ENCODE assay signal across 14 cellular contexts in the genomic region with DNA sequence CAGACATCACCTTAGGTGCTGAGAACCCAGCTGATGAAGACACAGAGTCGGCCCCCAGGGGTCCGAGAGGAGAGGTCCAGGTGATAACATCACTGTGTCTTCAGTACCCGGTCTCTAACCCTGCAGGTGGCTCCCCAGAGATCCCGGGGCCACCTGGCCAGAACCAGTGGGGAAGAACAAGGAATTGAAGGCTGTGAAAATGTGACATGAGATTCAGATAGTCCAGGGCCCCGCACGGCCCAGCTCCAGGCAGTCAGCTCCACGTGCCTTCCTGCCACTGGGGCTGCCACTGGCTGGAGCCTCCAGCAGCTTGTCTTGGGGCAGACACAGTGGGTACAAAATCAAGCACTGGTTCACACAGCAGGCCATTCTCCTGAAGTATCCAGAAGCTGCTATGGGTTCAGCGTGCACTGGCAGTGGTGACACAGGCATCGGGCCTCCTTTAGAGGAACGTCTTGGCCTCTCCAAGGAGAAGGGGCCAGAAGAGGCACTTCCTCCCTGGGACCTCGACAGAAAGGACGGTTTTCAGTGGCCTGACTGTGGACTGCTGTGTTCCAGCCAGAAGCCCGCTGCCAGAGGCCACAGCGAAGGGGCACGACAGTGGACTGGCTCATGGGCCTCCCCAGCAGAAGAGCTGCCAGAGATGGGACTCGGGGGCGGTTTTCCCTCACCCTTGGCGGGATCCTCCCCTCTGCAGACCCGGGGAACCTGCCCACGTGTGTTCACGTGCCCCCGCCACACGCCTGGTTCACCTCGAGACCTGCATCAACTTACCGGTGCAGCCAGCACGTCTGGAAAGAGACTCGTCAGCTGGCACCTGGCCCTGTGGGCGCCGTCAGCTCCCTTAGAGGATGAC.
DNase-seq lines count a peak whose midpoint lies in the region; TF ChIP-seq lines count a peak whose summit lies in the region.
"Had no signal": no experiment of that assay in that cellular context is flagged by ENCODE, and none has a peak within 500 bp of the region (broad histone marks: within the 10 kb centered on the region; RNA-seq: fewer than 3 reads in every experiment).

No MANE protein-coding gene starts in this region.

- H4K20me1 ChIP-seq in H9 (ENCODE audit: control insufficient read depth, insufficient read depth, insufficient read length), result peaks cover 2% of the 10 kb centered on the region

- H3K23me2 ChIP-seq in H9 (ENCODE audit: insufficient read length, low read depth, low read length, poor library complexity, severe bottlenecking), result no peaks in the 10 kb centered on the region

- H2BK5ac ChIP-seq in H9 (ENCODE audit: insufficient read length, low read length) (no peak overlapping the region), mesenchymal stem cell (ENCODE audit: low read depth, low read length, poor library complexity, severe bottlenecking) (no peak overlapping the region)

- peaks cover 6% of the 10 kb centered on the region; the same call in 1 of the 2 replicates for H3K79me2 ChIP-seq in H9 (ENCODE audit: insufficient read depth, low read length)

- H3K14ac ChIP-seq in H9 (ENCODE audit: insufficient read depth, low read length) (no peak overlapping the region; the same call in 1 of the 2 replicates), mesenchymal stem cell (ENCODE audit: low read length in 2 of 2) (no peak overlapping the region)

- no peak overlapping the region for H3K27ac ChIP-seq in H9 (ENCODE audit: insufficient read length, low read depth, low read length)
- peak overlapping the region; percentile 30 for H3K27ac ChIP-seq in mesenchymal stem cell (ENCODE audit: low read length, poor library complexity, severe bottlenecking)
- H3K27ac ChIP-seq in skeletal muscle tissue (ENCODE audit: low read depth, low read length), result peak overlapping the region; percentile 23
- H3K27ac ChIP-seq in brain microvascular endothelial cell, result no peak overlapping the region
- H3K27ac ChIP-seq in CD8-positive, alpha-beta memory T cell (ENCODE audit: low read depth, low read length), result no peak overlapping the region

- H3K4ac ChIP-seq in H9 (ENCODE audit: low read depth, low read length) (no peak overlapping the region), mesenchymal stem cell (ENCODE audit: low read depth in 1 of 2, low read length in 2 of 2) (peak overlapping the region; percentile 81 to 87)

- H3K27me3 ChIP-seq in H9 (ENCODE audit: insufficient read depth, low read length) (no peaks in the 10 kb centered on the region), mesenchymal stem cell (ENCODE audit: control insufficient read depth in 1 of 2, insufficient read depth in 1 of 2, low read length in 2 of 2) (no peaks in the 10 kb centered on the region), skeletal muscle tissue (ENCODE audit: control insufficient read depth in 3 of 3, insufficient read depth in 3 of 3, low read length in 3 of 3) (no peaks in the 10 kb centered on the region), brain microvascular endothelial cell (replicated peaks) (no peaks in the 10 kb centered on the region)
- H3K27me3 ChIP-seq in CD8-positive, alpha-beta memory T cell (ENCODE audit: insufficient read depth, low read length, poor library complexity, severe bottlenecking), result no peaks in the 10 kb centered on the region

- no peak overlapping the region for H2BK120ac ChIP-seq in H9 (ENCODE audit: low read depth, low read length, poor library complexity, severe bottlenecking)
- peak overlapping the region; percentile 77 for H2BK120ac ChIP-seq in mesenchymal stem cell (ENCODE audit: low read depth, low read length)

- peaks cover 0 to 6% of the 10 kb centered on the region in 2 experiments for H3K36me3 ChIP-seq in mesenchymal stem cell (ENCODE audit: control insufficient read depth in 1 of 2, insufficient read depth in 2 of 2, low read depth in 1 of 2, low read length in 2 of 2)
- peaks cover 0 to 2% (median 0%) of the 10 kb centered on the region in 3 donors for H3K36me3 ChIP-seq in skeletal muscle tissue (ENCODE audit: control insufficient read depth in 3 of 3, insufficient read depth in 3 of 3, low read length in 3 of 3)
- H3K36me3 ChIP-seq in brain microvascular endothelial cell (replicated peaks), result no peaks in the 10 kb centered on the region
- no peaks in the 10 kb centered on the region for H3K36me3 ChIP-seq in CD8-positive, alpha-beta memory T cell (ENCODE audit: insufficient read depth, low read length)
- H3K36me3 ChIP-seq: HAP-1 had no signal

- H2BK15ac ChIP-seq in H9 (ENCODE audit: low read depth, low read length), result no peak overlapping the region
- peak overlapping the region; percentile 73 for H2BK15ac ChIP-seq in mesenchymal stem cell (ENCODE audit: low read depth, poor library complexity, severe bottlenecking)

- intact Hi-C loops in dendritic cell treated with granulocyte-macrophage colony-stimulating factor and Interleukin-4, amounts not matched to agents 40 ng/mL and 50 ng/mL, for 4 days (cut with micrococcal nuclease), result no loop called here

- H3K18ac ChIP-seq in H9 (ENCODE audit: insufficient read length, low read depth, low read length) (peak overlapping the region; percentile 24), mesenchymal stem cell (ENCODE audit: low read depth in 1 of 2, low read length in 2 of 2) (peak overlapping the region; percentile 59 to 77)

- H3K4me3 ChIP-seq in mesenchymal stem cell (ENCODE audit: insufficient read depth in 1 of 2, low read depth in 1 of 2, low read length in 2 of 2) (peak overlapping the region in 1 of 2 experiments; percentile 46), skeletal muscle tissue (ENCODE audit: low read length in 3 of 3) (no peak overlapping the region), brain microvascular endothelial cell (ENCODE audit: low read depth, low read length) (no peak overlapping the region)
- no peak overlapping the region for H3K4me3 ChIP-seq in CD8-positive, alpha-beta memory T cell (ENCODE audit: low read length)
- H3K4me3 ChIP-seq: HAP-1 had no signal

- H3K9ac ChIP-seq in H9 (ENCODE audit: extremely low read depth, insufficient read length, low read length) (no peak overlapping the region), mesenchymal stem cell (ENCODE audit: low read length) (peak overlapping the region; percentile 76), skeletal muscle tissue (ENCODE audit: low read depth in 1 of 3, low read length in 3 of 3) (peak overlapping the region in 1 of 3 donors; percentile 25)

- TF ChIP-seq CTCF in H9 (conservative IDR thresholded peaks at IDR 0.05) (no peak), brain microvascular endothelial cell (IDR thresholded peaks at IDR 0.05; ENCODE audit: low read depth, low read length, missing control alignments) (no peak)

- no peak overlapping the region for H4K8ac ChIP-seq in H9 (replicated peaks; ENCODE audit: insufficient read length, low read depth, low read length)
- H4K8ac ChIP-seq in mesenchymal stem cell (ENCODE audit: low read length), result peak overlapping the region; percentile 87

- H3K4me2 ChIP-seq in H9 (ENCODE audit: insufficient read depth, insufficient read length, low read length), result no peak overlapping the region
- no peak overlapping the region for H3K4me2 ChIP-seq in mesenchymal stem cell (ENCODE audit: low read length, poor library complexity, severe bottlenecking)

- no peak overlapping the region for H3K56ac ChIP-seq in H9 (ENCODE audit: insufficient read length, low read depth, low read length)

- CTCF ChIA-PET in CD8-positive, alpha-beta memory T cell (lab: Charles Lee), result interaction anchor here (1.7 kb wide), 1 partner anchor 17 kb away, joined by 5 read pairs; no protein-coding TSS in a partner anchor

- no peak overlapping the region for H4K5ac ChIP-seq in H9 (ENCODE audit: insufficient read length, low read depth, low read length)

- no peak overlapping the region for H3K4me3 Mint-ChIP-seq in H9
- H3K4me3 Mint-ChIP-seq in dendritic cell treated with granulocyte-macrophage colony-stimulating factor and Interleukin-4, amounts not matched to agents 40 ng/mL and 50 ng/mL, for 4 days, result peak overlapping the region; percentile 27
- no peak overlapping the region for H3K4me3 Mint-ChIP-seq in CD8-positive, alpha-beta memory T cell
- H3K4me3 Mint-ChIP-seq: effector memory CD8-positive, alpha-beta T cell; stimulated activated memory B cell treated with anti-CD40 and anti-IgM and Interleukin-4, amounts not matched to agents 10 μg/mL and 1 μg/mL and 100 μg/mL, for 72 hours had no signal

- POLR2A ChIA-PET in CD8-positive, alpha-beta memory T cell (lab: Charles Lee), result no interaction called here

- H3K9me3 Mint-ChIP-seq in H9, result no peaks in the 10 kb centered on the region
- no peaks in the 10 kb centered on the region for H3K9me3 Mint-ChIP-seq in dendritic cell treated with granulocyte-macrophage colony-stimulating factor and Interleukin-4, amounts not matched to agents 40 ng/mL and 50 ng/mL, for 4 days
- no peaks in the 10 kb centered on the region for H3K9me3 Mint-ChIP-seq in CD8-positive, alpha-beta memory T cell
- H3K9me3 Mint-ChIP-seq: effector memory CD8-positive, alpha-beta T cell; stimulated activated memory B cell treated with anti-CD40 and anti-IgM and Interleukin-4, amounts not matched to agents 10 μg/mL and 1 μg/mL and 100 μg/mL, for 72 hours had no signal

- H3K9me3 ChIP-seq in H9 (ENCODE audit: control insufficient read depth, low read depth, low read length) (no peaks in the 10 kb centered on the region), mesenchymal stem cell (ENCODE audit: control insufficient read depth, low read length) (no peaks in the 10 kb centered on the region), skeletal muscle tissue (ENCODE audit: control insufficient read depth in 3 of 3, low read length in 3 of 3) (no peaks in the 10 kb centered on the region)
- no peaks in the 10 kb centered on the region for H3K9me3 ChIP-seq in CD8-positive, alpha-beta memory T cell (ENCODE audit: low read length)
- H3K9me3 ChIP-seq: HAP-1 had no signal

- H3K4me1 ChIP-seq in H9 (ENCODE audit: insufficient read depth, low read length) (peaks cover 3% of the 10 kb centered on the region; the same call in 1 of the 2 replicates), mesenchymal stem cell (ENCODE audit: control insufficient read depth, insufficient read depth, low read depth, low read length) (peaks cover 41% of the 10 kb centered on the region), skeletal muscle tissue (ENCODE audit: control insufficient read depth in 3 of 3, insufficient read depth in 3 of 3, low read length in 3 of 3) (peaks cover 77 to 92% (median 92%) of the 10 kb centered on the region in 3 donors)
- H3K4me1 ChIP-seq in CD8-positive, alpha-beta memory T cell (ENCODE audit: insufficient read depth, low read length), result peaks cover 35% of the 10 kb centered on the region
- H3K4me1 ChIP-seq: HAP-1 had no signal

- no CpG with 5 or more reads among the region's 29 CpGs for WGBS in H9 (ENCODE audit: extremely low coverage, insufficient read length, low lambda C conversion rate)
- 95% methylated on average over 29 of the region's 29 CpGs for WGBS in mesenchymal stem cell

- peaks cover 45 to 51% of the 10 kb centered on the region in 2 experiments for H3K4me1 Mint-ChIP-seq in H9
- peaks cover 93% of the 10 kb centered on the region for H3K4me1 Mint-ChIP-seq in dendritic cell treated with granulocyte-macrophage colony-stimulating factor and Interleukin-4, amounts not matched to agents 40 ng/mL and 50 ng/mL, for 4 days (ENCODE audit: low read depth)
- peaks cover 33 to 70% (median 61%) of the 10 kb centered on the region in 3 donors for H3K4me1 Mint-ChIP-seq in CD8-positive, alpha-beta memory T cell

- H3K36me3 Mint-ChIP-seq in H9 (ENCODE audit: insufficient read depth in 1 of 3, low read depth in 3 of 3), result no peaks in the 10 kb centered on the region; a peak in 1 of 7 replicates
- H3K36me3 Mint-ChIP-seq in dendritic cell treated with granulocyte-macrophage colony-stimulating factor and Interleukin-4, amounts not matched to agents 40 ng/mL and 50 ng/mL, for 4 days (ENCODE audit: low read depth), result peaks cover 32% of the 10 kb centered on the region
- peaks cover 0 to 48% (median 13%) of the 10 kb centered on the region in 3 donors for H3K36me3 Mint-ChIP-seq in CD8-positive, alpha-beta memory T cell
- H3K36me3 Mint-ChIP-seq: stimulated activated memory B cell treated with anti-CD40 and anti-IgM and Interleukin-4, amounts not matched to agents 10 μg/mL and 1 μg/mL and 100 μg/mL, for 72 hours had no signal

- H3K79me1 ChIP-seq in H9 (ENCODE audit: insufficient read depth, low read depth, low read length, poor library complexity, severe bottlenecking), result no peaks in the 10 kb centered on the region
- H3K79me1 ChIP-seq in mesenchymal stem cell (replicated peaks; ENCODE audit: low read length, poor library complexity, severe bottlenecking), result peaks cover 34% of the 10 kb centered on the region

- H2AK5ac ChIP-seq in H9 (ENCODE audit: insufficient read length, low read length) (no peak overlapping the region), mesenchymal stem cell (ENCODE audit: low read length, severe bottlenecking) (peak overlapping the region; percentile 86)

- H3K27me3 Mint-ChIP-seq in H9 (ENCODE audit: low read depth), result no peaks in the 10 kb centered on the region
- no peaks in the 10 kb centered on the region for H3K27me3 Mint-ChIP-seq in dendritic cell treated with granulocyte-macrophage colony-stimulating factor and Interleukin-4, amounts not matched to agents 40 ng/mL and 50 ng/mL, for 4 days
- H3K27me3 Mint-ChIP-seq in CD8-positive, alpha-beta memory T cell, result no peaks in the 10 kb centered on the region
- H3K27me3 Mint-ChIP-seq: effector memory CD8-positive, alpha-beta T cell had no signal

- H2BK20ac ChIP-seq in H9 (ENCODE audit: low read depth, low read length, poor library complexity, severe bottlenecking), result no peak overlapping the region

- H2BK12ac ChIP-seq in H9 (ENCODE audit: insufficient read length, low read depth, low read length) (no peak overlapping the region), mesenchymal stem cell (ENCODE audit: low read length in 2 of 2) (peak overlapping the region; percentile 57 to 69)

- H3T11ph ChIP-seq in H9 (ENCODE audit: low read length), result no peak overlapping the region

- H3K23ac ChIP-seq in H9 (ENCODE audit: insufficient read length, low read depth, low read length), result no peak overlapping the region
- H3K23ac ChIP-seq in mesenchymal stem cell (ENCODE audit: low read length in 2 of 2), result no peak overlapping the region

- DNase-seq in H9, result no peak
- no peak for DNase-seq in mesenchymal stem cell
- DNase-seq in ureter (ENCODE audit: low spot score), result no peak
- DNase-seq in brain microvascular endothelial cell, result no peak
- no peak for DNase-seq in activated effector memory CD4-positive, alpha-beta T cell treated with Interleukin-2 at 50 U/mL for 16 hours
- DNase-seq in CD8-positive, alpha-beta memory T cell, result no peak
- DNase-seq: activated CD8-positive, alpha-beta memory T cell treated with anti-CD3 and anti-CD28 coated beads for 24 hours; effector memory CD8-positive, alpha-beta T cell; NCI-H1417 treated with DMSO at 0.1 percent for 48 hours; NCI-H226 had no signal

- H2AFZ ChIP-seq in H9 (ENCODE audit: low read length) (no peak overlapping the region), mesenchymal stem cell (ENCODE audit: low read depth, low read length) (peak overlapping the region; percentile 64)

- H4K91ac ChIP-seq in H9 (ENCODE audit: insufficient read length, low read depth, low read length), result no peak overlapping the region
- peak overlapping the region; percentile 81 for H4K91ac ChIP-seq in mesenchymal stem cell (ENCODE audit: low read length)

- no peak overlapping the region; a peak in 1 of 7 replicates for H3K27ac Mint-ChIP-seq in H9
- H3K27ac Mint-ChIP-seq in dendritic cell treated with granulocyte-macrophage colony-stimulating factor and Interleukin-4, amounts not matched to agents 40 ng/mL and 50 ng/mL, for 4 days, result peak overlapping the region; percentile 75
- H3K27ac Mint-ChIP-seq in CD8-positive, alpha-beta memory T cell, result peak overlapping the region in 1 of 8 donors; percentile 5
- H3K27ac Mint-ChIP-seq: effector memory CD8-positive, alpha-beta T cell; stimulated activated memory B cell treated with anti-CD40 and anti-IgM and Interleukin-4, amounts not matched to agents 10 μg/mL and 1 μg/mL and 100 μg/mL, for 72 hours had no signal

- in situ Hi-C loops in brain microvascular endothelial cell (cut with HindIII; ENCODE audit: low pct_ligation_motif_present, low sequenced_read_pairs), result no loop called here

Comparison
In these comparisons a context has a peak if more than half of its experiments do, and no peak if none do; other contexts are left out.
1. H3K27ac ChIP-seq: peak in mesenchymal stem cell (single experiment) and skeletal muscle tissue (single experiment); none in H9 (single experiment), brain microvascular endothelial cell (single experiment) and CD8-positive, alpha-beta memory T cell (single experiment).